ENCODE assay signal across 1 cellular context in the genomic region with DNA sequence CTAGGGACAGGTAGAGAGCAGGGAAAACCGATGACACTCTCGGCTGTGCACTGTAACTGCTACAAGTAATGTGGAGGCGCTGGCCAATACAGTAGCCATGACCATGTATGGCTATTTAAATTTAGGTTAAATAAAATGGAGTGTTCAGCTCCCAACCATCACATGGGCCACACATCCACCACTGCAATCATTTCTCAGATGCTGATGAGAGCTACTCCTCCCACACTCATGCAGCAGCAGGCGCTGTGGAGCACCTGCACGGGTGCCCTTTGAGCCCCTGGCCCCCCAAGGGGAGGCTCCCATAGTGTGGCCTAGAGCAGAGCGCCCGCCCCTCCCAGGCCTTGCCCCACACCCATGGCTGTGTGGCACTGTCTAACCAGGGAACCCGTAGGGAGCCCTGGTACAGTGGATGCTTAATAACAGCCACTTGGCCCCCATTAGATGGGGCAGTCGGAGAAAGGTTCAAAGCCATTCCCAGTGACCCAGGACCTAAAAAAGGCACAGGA.
TF ChIP-seq lines count a peak whose summit lies in the region.

No MANE protein-coding gene starts in this region.

TF ChIP-seq in GM12878, 131 proteins besides CTCF, POLR2A, EP300 and RAD21:
- peak; percentile 21; the same call in 1 of the 2 replicates for TF ChIP-seq PML (IDR thresholded peaks at IDR 0.05; ENCODE audit: low read length)
- TF ChIP-seq, protein P1, sequence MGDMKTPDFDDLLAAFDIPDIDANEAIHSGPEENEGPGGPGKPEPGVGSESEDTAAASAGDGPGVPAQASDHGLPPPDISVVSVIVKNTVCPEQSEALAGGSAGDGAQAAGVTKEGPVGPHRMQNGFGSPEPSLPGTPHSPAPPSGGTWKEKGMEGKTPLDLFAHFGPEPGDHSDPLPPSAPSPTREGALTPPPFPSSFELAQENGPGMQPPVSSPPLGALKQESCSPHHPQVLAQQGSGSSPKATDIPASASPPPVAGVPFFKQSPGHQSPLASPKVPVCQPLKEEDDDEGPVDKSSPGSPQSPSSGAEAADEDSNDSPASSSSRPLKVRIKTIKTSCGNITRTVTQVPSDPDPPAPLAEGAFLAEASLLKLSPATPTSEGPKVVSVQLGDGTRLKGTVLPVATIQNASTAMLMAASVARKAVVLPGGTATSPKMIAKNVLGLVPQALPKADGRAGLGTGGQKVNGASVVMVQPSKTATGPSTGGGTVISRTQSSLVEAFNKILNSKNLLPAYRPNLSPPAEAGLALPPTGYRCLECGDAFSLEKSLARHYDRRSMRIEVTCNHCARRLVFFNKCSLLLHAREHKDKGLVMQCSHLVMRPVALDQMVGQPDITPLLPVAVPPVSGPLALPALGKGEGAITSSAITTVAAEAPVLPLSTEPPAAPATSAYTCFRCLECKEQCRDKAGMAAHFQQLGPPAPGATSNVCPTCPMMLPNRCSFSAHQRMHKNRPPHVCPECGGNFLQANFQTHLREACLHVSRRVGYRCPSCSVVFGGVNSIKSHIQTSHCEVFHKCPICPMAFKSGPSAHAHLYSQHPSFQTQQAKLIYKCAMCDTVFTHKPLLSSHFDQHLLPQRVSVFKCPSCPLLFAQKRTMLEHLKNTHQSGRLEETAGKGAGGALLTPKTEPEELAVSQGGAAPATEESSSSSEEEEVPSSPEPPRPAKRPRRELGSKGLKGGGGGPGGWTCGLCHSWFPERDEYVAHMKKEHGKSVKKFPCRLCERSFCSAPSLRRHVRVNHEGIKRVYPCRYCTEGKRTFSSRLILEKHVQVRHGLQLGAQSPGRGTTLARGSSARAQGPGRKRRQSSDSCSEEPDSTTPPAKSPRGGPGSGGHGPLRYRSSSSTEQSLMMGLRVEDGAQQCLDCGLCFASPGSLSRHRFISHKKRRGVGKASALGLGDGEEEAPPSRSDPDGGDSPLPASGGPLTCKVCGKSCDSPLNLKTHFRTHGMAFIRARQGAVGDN (IDR thresholded peaks at IDR 0.05) = no peak
- TF ChIP-seq, protein P2, sequence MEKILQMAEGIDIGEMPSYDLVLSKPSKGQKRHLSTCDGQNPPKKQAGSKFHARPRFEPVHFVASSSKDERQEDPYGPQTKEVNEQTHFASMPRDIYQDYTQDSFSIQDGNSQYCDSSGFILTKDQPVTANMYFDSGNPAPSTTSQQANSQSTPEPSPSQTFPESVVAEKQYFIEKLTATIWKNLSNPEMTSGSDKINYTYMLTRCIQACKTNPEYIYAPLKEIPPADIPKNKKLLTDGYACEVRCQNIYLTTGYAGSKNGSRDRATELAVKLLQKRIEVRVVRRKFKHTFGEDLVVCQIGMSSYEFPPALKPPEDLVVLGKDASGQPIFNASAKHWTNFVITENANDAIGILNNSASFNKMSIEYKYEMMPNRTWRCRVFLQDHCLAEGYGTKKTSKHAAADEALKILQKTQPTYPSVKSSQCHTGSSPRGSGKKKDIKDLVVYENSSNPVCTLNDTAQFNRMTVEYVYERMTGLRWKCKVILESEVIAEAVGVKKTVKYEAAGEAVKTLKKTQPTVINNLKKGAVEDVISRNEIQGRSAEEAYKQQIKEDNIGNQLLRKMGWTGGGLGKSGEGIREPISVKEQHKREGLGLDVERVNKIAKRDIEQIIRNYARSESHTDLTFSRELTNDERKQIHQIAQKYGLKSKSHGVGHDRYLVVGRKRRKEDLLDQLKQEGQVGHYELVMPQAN (conservative IDR thresholded peaks at IDR 0.05) = no peak
- TF ChIP-seq POLR2AphosphoS2 (IDR thresholded peaks at IDR 0.05; ENCODE audit: low read depth, low read length) = 0 out of 2 replicates have a peak, but pooled peaks have one; percentile 57
- TF ChIP-seq MEF2A (IDR thresholded peaks at IDR 0.05; ENCODE audit: insufficient read depth, low read depth, low read length) = no peak
- TF ChIP-seq, protein P3, sequence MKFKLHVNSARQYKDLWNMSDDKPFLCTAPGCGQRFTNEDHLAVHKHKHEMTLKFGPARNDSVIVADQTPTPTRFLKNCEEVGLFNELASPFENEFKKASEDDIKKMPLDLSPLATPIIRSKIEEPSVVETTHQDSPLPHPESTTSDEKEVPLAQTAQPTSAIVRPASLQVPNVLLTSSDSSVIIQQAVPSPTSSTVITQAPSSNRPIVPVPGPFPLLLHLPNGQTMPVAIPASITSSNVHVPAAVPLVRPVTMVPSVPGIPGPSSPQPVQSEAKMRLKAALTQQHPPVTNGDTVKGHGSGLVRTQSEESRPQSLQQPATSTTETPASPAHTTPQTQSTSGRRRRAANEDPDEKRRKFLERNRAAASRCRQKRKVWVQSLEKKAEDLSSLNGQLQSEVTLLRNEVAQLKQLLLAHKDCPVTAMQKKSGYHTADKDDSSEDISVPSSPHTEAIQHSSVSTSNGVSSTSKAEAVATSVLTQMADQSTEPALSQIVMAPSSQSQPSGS (IDR thresholded peaks at IDR 0.05; ENCODE audit: low read length) = peak; percentile 10
- TF ChIP-seq, protein P4, sequence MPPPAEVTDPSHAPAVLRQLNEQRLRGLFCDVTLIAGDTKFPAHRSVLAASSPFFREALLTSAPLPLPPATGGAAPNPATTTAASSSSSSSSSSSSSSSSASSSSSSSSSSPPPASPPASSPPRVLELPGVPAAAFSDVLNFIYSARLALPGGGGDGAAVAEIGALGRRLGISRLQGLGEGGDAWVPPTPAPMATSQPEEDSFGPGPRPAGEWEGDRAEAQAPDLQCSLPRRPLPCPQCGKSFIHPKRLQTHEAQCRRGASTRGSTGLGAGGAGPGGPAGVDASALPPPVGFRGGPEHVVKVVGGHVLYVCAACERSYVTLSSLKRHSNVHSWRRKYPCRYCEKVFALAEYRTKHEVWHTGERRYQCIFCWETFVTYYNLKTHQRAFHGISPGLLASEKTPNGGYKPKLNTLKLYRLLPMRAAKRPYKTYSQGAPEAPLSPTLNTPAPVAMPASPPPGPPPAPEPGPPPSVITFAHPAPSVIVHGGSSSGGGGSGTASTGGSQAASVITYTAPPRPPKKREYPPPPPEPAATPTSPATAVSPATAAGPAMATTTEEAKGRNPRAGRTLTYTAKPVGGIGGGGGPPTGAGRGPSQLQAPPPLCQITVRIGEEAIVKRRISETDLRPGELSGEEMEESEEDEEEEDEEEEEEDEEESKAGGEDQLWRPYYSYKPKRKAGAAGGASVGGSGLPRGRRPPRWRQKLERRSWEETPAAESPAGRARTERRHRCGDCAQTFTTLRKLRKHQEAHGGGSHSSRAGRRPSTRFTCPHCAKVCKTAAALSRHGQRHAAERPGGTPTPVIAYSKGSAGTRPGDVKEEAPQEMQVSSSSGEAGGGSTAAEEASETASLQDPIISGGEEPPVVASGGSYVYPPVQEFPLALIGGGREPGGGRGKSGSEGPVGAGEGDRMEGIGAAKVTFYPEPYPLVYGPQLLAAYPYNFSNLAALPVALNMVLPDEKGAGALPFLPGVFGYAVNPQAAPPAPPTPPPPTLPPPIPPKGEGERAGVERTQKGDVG (CRISPR knock-in tag; IDR thresholded peaks at IDR 0.05) = no peak
- no peak for TF ChIP-seq NFYA (IDR thresholded peaks at IDR 0.05; ENCODE audit: borderline replicate concordance, low read depth, low read length)
- no peak for TF ChIP-seq ZNF622 (IDR thresholded peaks at IDR 0.05)
- TF ChIP-seq TARDBP (IDR thresholded peaks at IDR 0.05; ENCODE audit: borderline replicate concordance) = peak; percentile 32; the same call in 1 of the 2 replicates
- no peak for TF ChIP-seq SUPT20H (IDR thresholded peaks at IDR 0.05; ENCODE audit: borderline replicate concordance, control insufficient read depth, low read depth, low read length)
- TF ChIP-seq POLR2AphosphoS5 (IDR thresholded peaks at IDR 0.05; ENCODE audit: low read length) = peak; percentile 67; the same call in 1 of the 2 replicates
